Comparison of ENCODE assay signal across 2 cellular contexts in genomic region chr12:123286997-123287396, GRCh38.
TF ChIP-seq lines count a peak whose summit lies in the region.

No MANE protein-coding gene starts in this region.

TF ChIP-seq in HCT116, 20 proteins besides CTCF, POLR2A, EP300 and RAD21:
- TF ChIP-seq EGR1 (IDR thresholded peaks at IDR 0.05; ENCODE audit: low read depth) (no peak), YY1 (IDR thresholded peaks at IDR 0.05; ENCODE audit: extremely low read depth, insufficient replicate concordance, low read depth, low read length) (no peak), ZNF274 (IDR thresholded peaks at IDR 0.05; ENCODE audit: low read depth, low read length) (no peak), CBX3 (IDR thresholded peaks at IDR 0.05; ENCODE audit: low read depth) (no peak), EZH2phosphoT487 (IDR thresholded peaks at IDR 0.05; ENCODE audit: borderline replicate concordance) (no peak), MAX (IDR thresholded peaks at IDR 0.05) (no peak), POLR2AphosphoS5 (IDR thresholded peaks at IDR 0.05; ENCODE audit: low read depth, low read length) (no peak), ZBTB33 (IDR thresholded peaks at IDR 0.05; ENCODE audit: extremely low read depth, insufficient replicate concordance, low read length) (no peak), REST (IDR thresholded peaks at IDR 0.05; ENCODE audit: low read depth) (no peak), CEBPB (IDR thresholded peaks at IDR 0.05; ENCODE audit: low read depth) (no peak), ELF1 (IDR thresholded peaks at IDR 0.05; ENCODE audit: borderline replicate concordance, low read depth) (no peak), JUND (IDR thresholded peaks at IDR 0.05) (no peak), EZH2 (IDR thresholded peaks at IDR 0.05) (no peak), TCF7L2 (IDR thresholded peaks at IDR 0.05; ENCODE audit: borderline replicate concordance, extremely low read depth, insufficient read depth, insufficient read length) (no peak)

TF ChIP-seq in HepG2, 621 proteins besides CTCF, POLR2A, EP300 and RAD21:
- TF ChIP-seq ELK4 (CRISPR knock-in tag; IDR thresholded peaks at IDR 0.05; ENCODE audit: borderline replicate concordance): no peak
- TF ChIP-seq ZNF704 (CRISPR knock-in tag; IDR thresholded peaks at IDR 0.05; ENCODE audit: borderline replicate concordance): no peak
- no peak for TF ChIP-seq SAFB2 (CRISPR knock-in tag; IDR thresholded peaks at IDR 0.05; ENCODE audit: borderline replicate concordance, low read depth)
TF ChIP-seq in HepG2: peak in this region for 0.
